11 cellular contexts compared by ENCODE assay signal in genomic region chr1:103707670-103708069, GRCh38. TPM values are rescaled to one million over a fixed set of nuclear protein-coding genes. Genes with fewer than 3 reads are reported as not detected.
"Had no signal": no experiment of that assay in that cellular context is flagged by ENCODE, and none has a peak within 500 bp of the region (broad histone marks: within the 10 kb centered on the region; RNA-seq: fewer than 3 reads in every experiment).

No MANE protein-coding gene starts in this region.

RNA-seq across cellular contexts. Expression of gene AMY1B, which starts 11.7 kb away (rescaled TPM):
- total RNA-seq: subcutaneous adipose tissue, suprapubic skin, temporal lobe, testis, thoracic aorta, tibial nerve, transverse colon, ureter, urinary bladder, vagina had no signal
- polyA plus RNA-seq: stomach, urinary bladder had no signal

RNA-seq across cellular contexts. Expression of gene AMY1C, which starts 42.0 kb away (rescaled TPM):
- total RNA-seq: stomach, subcutaneous adipose tissue, temporal lobe, thoracic aorta, tibial nerve, transverse colon, ureter, urinary bladder, vagina had no signal
- polyA plus RNA-seq: stomach, urinary bladder had no signal

RNA-seq across cellular contexts. Expression of gene AMY1A, which starts 52.1 kb away (rescaled TPM):
- total RNA-seq: stomach, subcutaneous adipose tissue, suprapubic skin, temporal lobe, testis, thoracic aorta, tibial nerve, transverse colon, ureter, urinary bladder, vagina had no signal
- polyA plus RNA-seq: stomach, urinary bladder had no signal
